15 cellular contexts compared by ENCODE assay signal in genomic region chr6:143701343-143702234, GRCh38. TPM values are rescaled to one million over a fixed set of nuclear protein-coding genes. Genes with fewer than 3 reads are reported as not detected.
DNase-seq lines count a peak whose midpoint lies in the region; ATAC-seq, FAIRE-seq and TF ChIP-seq lines count a peak whose summit lies in the region.
"Had no signal": no experiment of that assay in that cellular context is flagged by ENCODE, and none has a peak within 500 bp of the region (broad histone marks: within the 10 kb centered on the region; RNA-seq: fewer than 3 reads in every experiment).

No MANE protein-coding gene starts in this region.

- no peaks in the 10 kb centered on the region for H3K27me3 ChIP-seq in esophagus muscularis mucosa
- H3K27me3 ChIP-seq in left lung = no peaks in the 10 kb centered on the region
- no peaks in the 10 kb centered on the region for H3K27me3 ChIP-seq in Peyer's patch
- H3K27me3 ChIP-seq: spleen had no signal

- H3K4me3 ChIP-seq in esophagus muscularis mucosa (no peak overlapping the region), left lung (no peak overlapping the region), Peyer's patch (no peak overlapping the region)
- H3K4me3 ChIP-seq: spleen had no signal

- WGBS in esophagus muscularis mucosa = 80% methylated on average over 6 of the region's 6 CpGs

- H3K4me1 ChIP-seq in esophagus muscularis mucosa = peaks cover 35 to 56% (median 51%) of the 10 kb centered on the region in 4 donors
- H3K4me1 ChIP-seq in left lung = peaks cover 20 to 31% of the 10 kb centered on the region in 2 donors
- peaks cover 0 to 4% (median 0%) of the 10 kb centered on the region in 4 donors for H3K4me1 ChIP-seq in Peyer's patch

- TF ChIP-seq EP300 in Ishikawa (IDR thresholded peaks at IDR 0.05; ENCODE audit: borderline replicate concordance) (no peak), esophagus muscularis mucosa (IDR thresholded peaks at IDR 0.05) (no peak)

- TF ChIP-seq RAD21 in Ishikawa (IDR thresholded peaks at IDR 0.05; ENCODE audit: low read depth) = no peak

- H3K9me3 ChIP-seq in esophagus muscularis mucosa = no peaks in the 10 kb centered on the region
- H3K9me3 ChIP-seq in left lung = no peaks in the 10 kb centered on the region
- H3K9me3 ChIP-seq in Peyer's patch = no peaks in the 10 kb centered on the region
- H3K9me3 ChIP-seq: spleen had no signal

- no peak for DNase-seq in esophagus muscularis mucosa (ENCODE audit: extremely low spot score)
- no peak for DNase-seq in left lung
- DNase-seq in stromal cell of bone marrow (ENCODE audit: low read depth) = peak; percentile 52
- no peak for DNase-seq in D721Med (ENCODE audit: insufficient read length, low spot score)
- no peak for DNase-seq in Peyer's patch
- DNase-seq in superior temporal gyrus (ENCODE audit: extremely low spot score) = no peak
- no peak for DNase-seq in NCI-H345 (lab: John Stamatoyannopoulos, UW)
- DNase-seq: activated CD4-positive, alpha-beta T cell treated with anti-CD3 and anti-CD28 coated beads, Interleukin-2, amount 10 ng/mL, durations not matched to agents 7 days and 5 days; effector memory CD8-positive, alpha-beta T cell; NCI-H2029; spleen; substantia nigra had no signal

- intact Hi-C loops in esophagus muscularis mucosa (cut with DNase I) = no loop called here
- intact Hi-C loops in left lung (cut with DNase I) = no loop called here

- TF ChIP-seq CTCF in esophagus muscularis mucosa (IDR thresholded peaks at IDR 0.05) (no peak), left lung (IDR thresholded peaks at IDR 0.05) (no peak), D721Med (IDR thresholded peaks at IDR 0.05; ENCODE audit: insufficient read depth, missing control alignments) (no peak), Peyer's patch (IDR thresholded peaks at IDR 0.05) (no peak)

- TF ChIP-seq POLR2A in esophagus muscularis mucosa (IDR thresholded peaks at IDR 0.05; ENCODE audit: low read depth) (no peak), Peyer's patch (IDR thresholded peaks at IDR 0.05) (no peak)

- peak; percentile 34 for ATAC-seq in left lung
- ATAC-seq: effector memory CD8-positive, alpha-beta T cell; HCT116; natural killer cell treated with Interleukin-12 subunit alpha and Interleukin-12 subunit beta and Interleukin-15 and Interleukin-18, amount 100 ng/mL, for 72 hours had no signal

- H3K27ac ChIP-seq in esophagus muscularis mucosa (replicated peaks in 1 of 4) = peak overlapping the region; percentile 22 to 53 (median 38)
- H3K27ac ChIP-seq in left lung = peak overlapping the region; percentile 14 to 49
- peak overlapping the region in 1 of 4 donors; percentile 28 for H3K27ac ChIP-seq in Peyer's patch
- H3K27ac ChIP-seq: spleen had no signal

- no peak for FAIRE-seq in D721Med (lab: Jason Lieb, UNC)

- no peaks in the 10 kb centered on the region for H3K36me3 ChIP-seq in esophagus muscularis mucosa
- no peaks in the 10 kb centered on the region for H3K36me3 ChIP-seq in left lung
- H3K36me3 ChIP-seq in Peyer's patch = no peaks in the 10 kb centered on the region
- H3K36me3 ChIP-seq: spleen had no signal

TF ChIP-seq in Ishikawa, 13 proteins besides CTCF, POLR2A, EP300 and RAD21:
- TF ChIP-seq ZBTB7A (IDR thresholded peaks at IDR 0.05; ENCODE audit: low read depth) (no peak), CEBPB (IDR thresholded peaks at IDR 0.05) (peak; percentile 90), TAF1 (IDR thresholded peaks at IDR 0.05; ENCODE audit: low read depth) (no peak), EGR1 (IDR thresholded peaks at IDR 0.05) (no peak)
TF ChIP-seq in Ishikawa: peak in this region for 1.

RNA-seq across cellular contexts. Expression of gene PHACTR2, which starts 23.8 kb away (rescaled TPM):
- total RNA-seq in esophagus muscularis mucosa = 100 to 1,000 TPM in 1 of 4 donors, 10 to 100 TPM in 3; 71.0 to 127 (median 82.7) TPM
- total RNA-seq in left lung = 10 to 100 TPM; 67.0 to 71.1 TPM
- total RNA-seq in Peyer's patch = 10 to 100 TPM; 39.8 to 99.0 (median 49.3) TPM
